ENCODE assay signal across 8 cellular contexts in genomic region chr9:120477534-120478001, GRCh38.
DNase-seq lines count a peak whose midpoint lies in the region; ATAC-seq and TF ChIP-seq lines count a peak whose summit lies in the region.

No MANE protein-coding gene starts in this region.

- no peak overlapping the region for H3K4me3 ChIP-seq in heart right ventricle

- TF ChIP-seq CTCF in 22Rv1 (IDR thresholded peaks at IDR 0.05) (peak; percentile 94), heart right ventricle (IDR thresholded peaks at IDR 0.05) (peak; percentile 61 to 98 (median 90))

- H3K27ac ChIP-seq in 22Rv1 (no peak overlapping the region), heart right ventricle (peak overlapping the region in 1 of 10 donors; percentile 43)

- no peaks in the 10 kb centered on the region for H3K27me3 ChIP-seq in heart right ventricle

- intact Hi-C loops in heart right ventricle (cut with DNase I) = loop anchor here in 5 of 10 donors (2.0 to 10.0 kb wide), 5 partner anchors 513 to 923 kb away; no protein-coding TSS in a partner anchor
- intact Hi-C loops in posterior cingulate gyrus (cut with DNase I) = loop anchor here (5.0 to 10.0 kb wide), 2 partner anchors 513 to 1110 kb away; partner anchors contain the start of gene BRINP1

- no peaks in the 10 kb centered on the region for H3K9me3 ChIP-seq in heart right ventricle

- H3K4me1 ChIP-seq in heart right ventricle = peaks cover 0 to 63% (median 24%) of the 10 kb centered on the region in 9 donors

- ATAC-seq in HG03108 (IDR thresholded peaks at IDR 0.05; ENCODE audit: unreplicated experiment) (peak; percentile 51), heart right ventricle (peak; percentile 69 to 87 (median 77)), GM21737 (IDR thresholded peaks at IDR 0.05; ENCODE audit: unreplicated experiment) (no peak)

- DNase-seq in GM04503 (ENCODE audit: low read depth) = peak; percentile 42
- DNase-seq in NCI-H69 (lab: John Stamatoyannopoulos, UW) = peak; percentile 76
- peak; percentile 45 for DNase-seq in amniotic stem cell (lab: John Stamatoyannopoulos, UW)
- DNase-seq in heart right ventricle = peak; percentile 36 to 42
- peak; percentile 42 to 95 (median 68) for DNase-seq in posterior cingulate gyrus

- H3K36me3 ChIP-seq in heart right ventricle = peaks cover 0 to 57% (median 7%) of the 10 kb centered on the region in 9 donors

- 15 to 16% methylated on average over 3 of the region's 3 CpGs for WGBS in heart right ventricle, 2 donors
